In genomic region chr4:73752424-73752823, GRCh38 we compare ENCODE assay signal across 18 cellular contexts. TPM values are rescaled to one million over a fixed set of nuclear protein-coding genes. Genes with fewer than 3 reads are reported as not detected.
A peak's percentile ranks its signal among the peaks of the same experiment; 100 is the strongest.
DNase-seq lines count a peak whose midpoint lies in the region; ATAC-seq, FAIRE-seq and TF ChIP-seq lines count a peak whose summit lies in the region.
"Had no signal": no experiment of that assay in that cellular context is flagged by ENCODE, and none has a peak within 500 bp of the region (broad histone marks: within the 10 kb centered on the region; RNA-seq: fewer than 3 reads in every experiment).

No MANE protein-coding gene starts in this region.

- TF ChIP-seq CTCF in HepG2 (CRISPR knock-in tag; IDR thresholded peaks at IDR 0.05) = no peak
- no peak for TF ChIP-seq CTCF in right lobe of liver (IDR thresholded peaks at IDR 0.05)
- TF ChIP-seq CTCF in fibroblast of mammary gland (conservative IDR thresholded peaks at IDR 0.05; ENCODE audit: control insufficient read depth, insufficient read depth, low read depth, low read length) = no peak
- no peak for TF ChIP-seq CTCF in hepatocyte (IDR thresholded peaks at IDR 0.05; ENCODE audit: poor library complexity)

- H3K4me3 Mint-ChIP-seq in activated CD4-positive, alpha-beta memory T cell treated with anti-CD3 and anti-CD28 coated beads for 36 hours = no peak overlapping the region
- H3K4me3 Mint-ChIP-seq: CD4-positive, alpha-beta memory T cell; GM23338; HFFc6 had no signal

- H3K4me2 ChIP-seq in HepG2 (ENCODE audit: low read depth, low read length) = no peak overlapping the region
- no peak overlapping the region for H3K4me2 ChIP-seq in hepatocyte
- H3K4me2 ChIP-seq: GM23338 had no signal

- ATAC-seq in HepG2 (no peak), right lobe of liver (no peak), HG02763 (IDR thresholded peaks at IDR 0.05; ENCODE audit: unreplicated experiment) (no peak)
- ATAC-seq: GM12878, GM23338 had no signal

- POLR2A ChIA-PET in HepG2 (lab: Yijun Ruan, JAX) = no interaction called here
- POLR2A ChIA-PET in activated CD4-positive, alpha-beta memory T cell treated with anti-CD3 and anti-CD28 coated beads for 36 hours (lab: Charles Lee) = no interaction called here

- H3K79me2 ChIP-seq in HepG2 (ENCODE audit: insufficient read depth, low read length) (no peaks in the 10 kb centered on the region), hepatocyte (no peaks in the 10 kb centered on the region)

- H3K4me3 ChIP-seq in HepG2 (replicated peaks in 1 of 3; ENCODE audit: insufficient read depth in 1 of 3, low read depth in 2 of 3, low read length in 3 of 3) = no peak overlapping the region
- no peak overlapping the region for H3K4me3 ChIP-seq in right lobe of liver
- no peak overlapping the region for H3K4me3 ChIP-seq in fibroblast of mammary gland (ENCODE audit: control insufficient read depth, low read depth, low read length)
- no peak overlapping the region for H3K4me3 ChIP-seq in hepatocyte
- H3K4me3 ChIP-seq: GM12878, GM23338, HAP-1 had no signal

- DNase-seq in HepG2 (ENCODE audit: low spot score) (no peak), right lobe of liver (no peak), amniotic epithelial cell (ENCODE audit: low read depth) (peak; percentile 68), fibroblast of mammary gland (ENCODE audit: low read depth) (peak; percentile 29), hepatocyte (ENCODE audit: low spot score) (no peak)
- no peak for DNase-seq in activated CD4-positive, alpha-beta memory T cell treated with anti-CD3 and anti-CD28 coated beads for 36 hours
- DNase-seq: BE2C; CD4-positive, alpha-beta memory T cell; DMS79; HFFc6 had no signal

- H3K27me3 ChIP-seq in HepG2 (ENCODE audit: control insufficient read depth in 1 of 2, insufficient read depth in 2 of 2, low read length in 2 of 2) (no peaks in the 10 kb centered on the region; a peak in 1 of 5 replicates), right lobe of liver (no peaks in the 10 kb centered on the region), hepatocyte (peaks cover 4% of the 10 kb centered on the region)
- H3K27me3 ChIP-seq: BE2C had no signal

- H3K27ac ChIP-seq in HepG2 (ENCODE audit: extremely low read length, insufficient read depth, low read length) = no peak overlapping the region
- no peak overlapping the region for H3K27ac ChIP-seq in right lobe of liver
- H3K27ac ChIP-seq in hepatocyte = no peak overlapping the region
- H3K27ac ChIP-seq: C4-2B had no signal

- FAIRE-seq in HepG2 (lab: Jason Lieb, UNC) = no peak
- FAIRE-seq: A204.1, GM12878, GM18507 had no signal

- no peaks in the 10 kb centered on the region for H3K9me3 Mint-ChIP-seq in activated CD4-positive, alpha-beta memory T cell treated with anti-CD3 and anti-CD28 coated beads for 36 hours
- H3K9me3 Mint-ChIP-seq: GM23338, HFFc6 had no signal

- in situ Hi-C loops in HepG2 (cut with HindIII; ENCODE audit: extremely low pct_ligation_motif_present, low pct_unique_long_range_greater_than_20kb) = no loop called here

- no peak for TF ChIP-seq RAD21 in HepG2 (CRISPR knock-in tag; IDR thresholded peaks at IDR 0.05)

- H3K27me3 Mint-ChIP-seq in activated CD4-positive, alpha-beta memory T cell treated with anti-CD3 and anti-CD28 coated beads for 36 hours = no peaks in the 10 kb centered on the region

- H3K4me1 ChIP-seq in HepG2 (ENCODE audit: insufficient read depth, low read length) (no peaks in the 10 kb centered on the region), right lobe of liver (no peaks in the 10 kb centered on the region), hepatocyte (ENCODE audit: insufficient read depth) (no peaks in the 10 kb centered on the region)
- H3K4me1 ChIP-seq: BE2C, HAP-1 had no signal

- H3K36me3 ChIP-seq in HepG2 (replicated peaks in 1 of 2; ENCODE audit: control insufficient read depth in 1 of 2, insufficient read depth in 2 of 2, low read length in 2 of 2) (no peaks in the 10 kb centered on the region), right lobe of liver (no peaks in the 10 kb centered on the region), hepatocyte (replicated peaks; ENCODE audit: insufficient read depth, low read depth) (no peaks in the 10 kb centered on the region)
- H3K36me3 ChIP-seq: BE2C, HAP-1 had no signal

- WGBS in HepG2 (ENCODE audit: low lambda C conversion rate) = 6% methylated on average over 3 of the region's 3 CpGs
- 59% methylated on average over 3 of the region's 3 CpGs for WGBS in right lobe of liver (ENCODE audit: insufficient coverage, low coverage, low lambda C conversion rate, missing lambda C conversion rate)
- WGBS in hepatocyte (ENCODE audit: low lambda C conversion rate, missing lambda C conversion rate) = 88% methylated on average over 3 of the region's 3 CpGs

- no peaks in the 10 kb centered on the region for H3K9me2 ChIP-seq in hepatocyte (replicated peaks; ENCODE audit: insufficient read depth)

- H3K36me3 Mint-ChIP-seq in activated CD4-positive, alpha-beta memory T cell treated with anti-CD3 and anti-CD28 coated beads for 36 hours = no peaks in the 10 kb centered on the region
- H3K36me3 Mint-ChIP-seq: CD4-positive, alpha-beta memory T cell had no signal

- BruUV-seq in HepG2 (replicated peaks; lab: Mats Ljungman, UMichigan) = no TSS peak

- H3K9me3 ChIP-seq in HepG2 (ENCODE audit: low read length) (no peaks in the 10 kb centered on the region), right lobe of liver (no peaks in the 10 kb centered on the region), hepatocyte (ENCODE audit: low read depth) (no peaks in the 10 kb centered on the region)
- H3K9me3 ChIP-seq: BE2C, HAP-1 had no signal

- no peak overlapping the region for H3K9ac ChIP-seq in HepG2 (ENCODE audit: insufficient read depth, low read depth, low read length)

- H2AFZ ChIP-seq in HepG2 (ENCODE audit: low read length) (no peak overlapping the region), hepatocyte (no peak overlapping the region)
- H2AFZ ChIP-seq: GM23338 had no signal

- H4K20me1 ChIP-seq in HepG2 (ENCODE audit: insufficient read depth, low read length) (no peaks in the 10 kb centered on the region), hepatocyte (ENCODE audit: insufficient read depth, poor library complexity, severe bottlenecking) (no peaks in the 10 kb centered on the region)

- TF ChIP-seq EP300 in HepG2 (IDR thresholded peaks at IDR 0.05; ENCODE audit: low read depth in 2 of 2, low read length in 2 of 2) (no peak), HepG2 (CRISPR knock-in tag; IDR thresholded peaks at IDR 0.05; ENCODE audit: borderline replicate concordance) (no peak)

- TF ChIP-seq POLR2A in HepG2 (IDR thresholded peaks at IDR 0.05; ENCODE audit: insufficient read depth in 1 of 2, low read depth in 2 of 2, low read length in 2 of 2) = no peak
- no peak for TF ChIP-seq POLR2A in right lobe of liver (IDR thresholded peaks at IDR 0.05)

- H3K4me1 Mint-ChIP-seq in activated CD4-positive, alpha-beta memory T cell treated with anti-CD3 and anti-CD28 coated beads for 36 hours (ENCODE audit: low read depth) = no peaks in the 10 kb centered on the region
- H3K4me1 Mint-ChIP-seq: CD4-positive, alpha-beta memory T cell had no signal

- CTCF ChIA-PET in HepG2 (lab: Yijun Ruan, JAX; ENCODE audit: low intra/inter-chr PET ratio, low total read pairs) = no interaction called here
- CTCF ChIA-PET in activated CD4-positive, alpha-beta memory T cell treated with anti-CD3 and anti-CD28 coated beads for 36 hours (lab: Charles Lee) = no interaction called here

- H3K27ac Mint-ChIP-seq in activated CD4-positive, alpha-beta memory T cell treated with anti-CD3 and anti-CD28 coated beads for 36 hours = no peak overlapping the region
- H3K27ac Mint-ChIP-seq: CD4-positive, alpha-beta memory T cell; GM23338; HFFc6 had no signal

- intact Hi-C loops in HepG2 (cut with micrococcal nuclease; ENCODE audit: unreplicated experiment) (no loop called here), right lobe of liver (cut with DNase I) (no loop called here)
- intact Hi-C loops in activated CD4-positive, alpha-beta memory T cell treated with anti-CD3 and anti-CD28 coated beads for 36 hours (cut with micrococcal nuclease) = no loop called here

TF ChIP-seq in HepG2, 621 proteins besides CTCF, POLR2A, EP300 and RAD21:
- TF ChIP-seq CEBPB (IDR thresholded peaks at IDR 0.05; ENCODE audit: borderline replicate concordance, low read depth, low read length) = peak; percentile 37; the same call in 1 of the 2 replicates
- no peak for TF ChIP-seq ZNF484 (CRISPR knock-in tag; IDR thresholded peaks at IDR 0.05; ENCODE audit: borderline replicate concordance, low read depth)

RNA-seq across cellular contexts. Expression of gene CXCL8, which starts 12.1 kb away (rescaled TPM):
- total RNA-seq in HepG2 (2016; rRNA removed; fragmentation: Illumina TruSeq; extraction: Trizol) (4.9 and 7.8 TPM in 2 replicates), right lobe of liver (10 to 100 TPM in 3 of 6 experiments, 1 to 10 TPM in 1, under 1 TPM in 2; 0.31 to 32.8 (median 12.9) TPM), hepatocyte (32.5 and 43.9 TPM in 2 replicates)
- 6.3 TPM in 2 replicates for total RNA-seq in HepG2 (2016; cell fraction: cytosol; rRNA removed; fragmentation: Illumina TruSeq; extraction: Trizol; ENCODE audit: low read depth)
- total RNA-seq in HepG2 (2016; cell fraction: insoluble cytoplasmic fraction; rRNA removed; fragmentation: Illumina TruSeq; extraction: Trizol) = 4.5 and 8.5 TPM in 2 replicates
- total RNA-seq in HepG2 (2016; cell fraction: membrane; rRNA removed; fragmentation: Illumina TruSeq; extraction: Trizol) = 8.4 and 12.9 TPM in 2 replicates
- total RNA-seq in HepG2 (2016; cell fraction: nucleus; rRNA removed; fragmentation: Illumina TruSeq; extraction: Trizol) = 10.4 and 13.0 TPM in 2 replicates
- polyA plus RNA-seq in HepG2 (2011; rRNA removed) (1.2 and 1.8 TPM in 2 replicates), hepatocyte (21.6 and 35.0 TPM in 2 replicates)
- polyA plus RNA-seq in HepG2 (2011; cell fraction: cytosol; rRNA removed) = 0.40 and 0.65 TPM in 2 replicates
- polyA plus RNA-seq in HepG2 (2011; cell fraction: nucleus; rRNA removed) = 0.24 and 0.33 TPM in 2 replicates
- polyA plus RNA-seq in HepG2 (2012) = 0.21 and 0.87 TPM in 2 replicates
- polyA plus RNA-seq in HepG2 (2016; cell fraction: cytosol; fragmentation: Illumina TruSeq; extraction: Trizol; ENCODE audit: low read depth) = 2.0 and 2.3 TPM in 2 replicates
- 3.1 TPM in 2 replicates for polyA plus RNA-seq in HepG2 (2016; cell fraction: insoluble cytoplasmic fraction; fragmentation: Illumina TruSeq; extraction: Trizol; ENCODE audit: low read depth)
- 2.6 and 3.7 TPM in 2 replicates for polyA plus RNA-seq in HepG2 (2016; cell fraction: membrane; fragmentation: Illumina TruSeq; extraction: Trizol; ENCODE audit: low read depth)
- polyA plus RNA-seq in HepG2 (2016; cell fraction: nucleus; fragmentation: Illumina TruSeq; extraction: Trizol; ENCODE audit: insufficient read depth, low read depth) = 12.4 and 13.0 TPM in 2 replicates
- polyA minus RNA-seq in HepG2 (2011; rRNA and poly(A)+ RNA removed; ENCODE audit: low replicate concordance) = 0.60 and 2.4 TPM in 2 replicates
- polyA minus RNA-seq in HepG2 (2011; cell fraction: cytosol; rRNA and poly(A)+ RNA removed) = 0.62 and 1.3 TPM in 2 replicates
- 1.2 and 1.9 TPM in 2 replicates for polyA minus RNA-seq in HepG2 (2011; cell fraction: nucleus; rRNA and poly(A)+ RNA removed)
- under 1 TPM; 0.56 to 0.81 TPM for total RNA-seq in activated CD4-positive, alpha-beta memory T cell treated with anti-CD3 and anti-CD28 coated beads for 36 hours
- total RNA-seq: G401, GM23338 had no signal

Comparison
In these comparisons a context has a peak if more than half of its experiments do, and no peak if none do; other contexts are left out.
1. DNase-seq: peak in amniotic epithelial cell (single experiment) and fibroblast of mammary gland (single experiment); none in HepG2 (single experiment), right lobe of liver (0 of 3), activated CD4-positive, alpha-beta memory T cell treated with anti-CD3 and anti-CD28 coated beads for 36 hours (single experiment) and hepatocyte (single experiment).